Comparison of ENCODE assay signal across 1 cellular context in genomic region chr20:34706912-34707784, GRCh38.
TF ChIP-seq lines count a peak whose summit lies in the region.

No MANE protein-coding gene starts in this region.

TF ChIP-seq in HepG2, 621 proteins besides CTCF, POLR2A, EP300 and RAD21 (continued from another document and continues in another):
- TF ChIP-seq POGK (CRISPR knock-in tag; conservative IDR thresholded peaks at IDR 0.05) (no peak), PLRG1 (conservative IDR thresholded peaks at IDR 0.05) (no peak), ZSCAN21 (CRISPR knock-in tag; IDR thresholded peaks at IDR 0.05; ENCODE audit: borderline replicate concordance) (peak; percentile 57; the same call in 1 of the 2 replicates), HOXA9 (CRISPR knock-in tag; IDR thresholded peaks at IDR 0.05; ENCODE audit: borderline replicate concordance) (no peak), DPF2 (CRISPR knock-in tag; IDR thresholded peaks at IDR 0.05; ENCODE audit: borderline replicate concordance, low read depth) (peak; percentile 62; the same call in 1 of the 2 replicates), NRL (CRISPR knock-in tag; IDR thresholded peaks at IDR 0.05; ENCODE audit: borderline replicate concordance) (peak; percentile 85; the same call in 1 of the 2 replicates), MAF1 (CRISPR knock-in tag; IDR thresholded peaks at IDR 0.05; ENCODE audit: borderline replicate concordance) (no peak), TBP (CRISPR knock-in tag; IDR thresholded peaks at IDR 0.05) (no peak), ZNF761 (CRISPR knock-in tag; conservative IDR thresholded peaks at IDR 0.05) (0 out of 2 replicates have a peak, but pooled peaks have one; percentile 25), ARHGAP35 (CRISPR knock-in tag; IDR thresholded peaks at IDR 0.05; ENCODE audit: borderline replicate concordance) (0 out of 2 replicates have a peak, but pooled peaks have one; percentile 67), NR2C2 (CRISPR knock-in tag; IDR thresholded peaks at IDR 0.05; ENCODE audit: borderline replicate concordance) (peak; percentile 78), ZNF619 (CRISPR knock-in tag; IDR thresholded peaks at IDR 0.05) (no peak), ADNP (CRISPR knock-in tag; IDR thresholded peaks at IDR 0.05) (no peak), HNRNPH1 (optimal IDR thresholded peaks at IDR 0.05; ENCODE audit: low read depth, low read length) (peak; percentile 28), SOX6 (IDR thresholded peaks at IDR 0.05) (no peak), SOX6 (CRISPR knock-in tag; IDR thresholded peaks at IDR 0.05) (peak; percentile 81), POLR2G (IDR thresholded peaks at IDR 0.05; ENCODE audit: low read depth, low read length) (no peak), NFIC (IDR thresholded peaks at IDR 0.05; ENCODE audit: low read length) (peak; percentile 73), ZSCAN9 (CRISPR knock-in tag; IDR thresholded peaks at IDR 0.05; ENCODE audit: borderline replicate concordance) (peak; percentile 82), RBFOX2 (IDR thresholded peaks at IDR 0.05; ENCODE audit: low read depth, low read length) (peak; percentile 57), ZNF274 (CRISPR knock-in tag; IDR thresholded peaks at IDR 0.05) (0 out of 2 replicates have a peak, but pooled peaks have one; percentile 33), NFE2 (CRISPR knock-in tag; IDR thresholded peaks at IDR 0.05) (no peak), ZNF33B (CRISPR knock-in tag; IDR thresholded peaks at IDR 0.05) (no peak; the same call in none of the 2 replicates), ZNF737 (CRISPR knock-in tag; IDR thresholded peaks at IDR 0.05; ENCODE audit: borderline replicate concordance) (no peak), ZNF121 (CRISPR knock-in tag; IDR thresholded peaks at IDR 0.05) (no peak), HMGA1 (CRISPR knock-in tag; conservative IDR thresholded peaks at IDR 0.05) (no peak), AGO1 (IDR thresholded peaks at IDR 0.05; ENCODE audit: low read depth, low read length, poor library complexity, severe bottlenecking) (no peak), ZNF235 (CRISPR knock-in tag; IDR thresholded peaks at IDR 0.05; ENCODE audit: borderline replicate concordance) (0 out of 2 replicates have a peak, but pooled peaks have one; percentile 47), SRSF9 (IDR thresholded peaks at IDR 0.05; ENCODE audit: borderline replicate concordance, insufficient read depth, low read depth, low read length, poor library complexity, severe bottlenecking) (no peak), ZNF446 (CRISPR knock-in tag; IDR thresholded peaks at IDR 0.05) (peak; percentile 87; the same call in 1 of the 2 replicates), ZSCAN22 (CRISPR knock-in tag; IDR thresholded peaks at IDR 0.05) (peak; percentile 88), XRCC5 (optimal IDR thresholded peaks at IDR 0.05; ENCODE audit: low read length) (no peak), DZIP1 (CRISPR knock-in tag; IDR thresholded peaks at IDR 0.05) (0 out of 2 replicates have a peak, but pooled peaks have one; percentile 72), CREB1 (IDR thresholded peaks at IDR 0.05) (no peak), CREB1 (CRISPR knock-in tag; IDR thresholded peaks at IDR 0.05) (peak; percentile 68; the same call in 1 of the 2 replicates), SP140L (CRISPR knock-in tag; IDR thresholded peaks at IDR 0.05; ENCODE audit: borderline replicate concordance) (no peak), EEA1 (CRISPR knock-in tag; IDR thresholded peaks at IDR 0.05; ENCODE audit: borderline replicate concordance) (no peak), STAT5B (CRISPR knock-in tag; IDR thresholded peaks at IDR 0.05) (no peak), FOXA1 (IDR thresholded peaks at IDR 0.05) (no peak), FOXA1 (CRISPR knock-in tag; IDR thresholded peaks at IDR 0.05) (peak; percentile 74), POGZ (CRISPR knock-in tag; IDR thresholded peaks at IDR 0.05) (peak; percentile 38; the same call in 1 of the 2 replicates), PRDM4 (CRISPR knock-in tag; IDR thresholded peaks at IDR 0.05; ENCODE audit: borderline replicate concordance) (no peak), ZNF768 (CRISPR knock-in tag; IDR thresholded peaks at IDR 0.05) (no peak), SAFB2 (CRISPR knock-in tag; IDR thresholded peaks at IDR 0.05; ENCODE audit: borderline replicate concordance, low read depth) (peak; percentile 21; the same call in 1 of the 2 replicates), CERS6 (CRISPR knock-in tag; IDR thresholded peaks at IDR 0.05) (0 out of 2 replicates have a peak, but pooled peaks have one; percentile 19)
- TF ChIP-seq, protein P1, sequence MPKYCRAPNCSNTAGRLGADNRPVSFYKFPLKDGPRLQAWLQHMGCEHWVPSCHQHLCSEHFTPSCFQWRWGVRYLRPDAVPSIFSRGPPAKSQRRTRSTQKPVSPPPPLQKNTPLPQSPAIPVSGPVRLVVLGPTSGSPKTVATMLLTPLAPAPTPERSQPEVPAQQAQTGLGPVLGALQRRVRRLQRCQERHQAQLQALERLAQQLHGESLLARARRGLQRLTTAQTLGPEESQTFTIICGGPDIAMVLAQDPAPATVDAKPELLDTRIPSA (CRISPR knock-in tag; IDR thresholded peaks at IDR 0.05; ENCODE audit: borderline replicate concordance): no peak
- TF ChIP-seq, protein P2, sequence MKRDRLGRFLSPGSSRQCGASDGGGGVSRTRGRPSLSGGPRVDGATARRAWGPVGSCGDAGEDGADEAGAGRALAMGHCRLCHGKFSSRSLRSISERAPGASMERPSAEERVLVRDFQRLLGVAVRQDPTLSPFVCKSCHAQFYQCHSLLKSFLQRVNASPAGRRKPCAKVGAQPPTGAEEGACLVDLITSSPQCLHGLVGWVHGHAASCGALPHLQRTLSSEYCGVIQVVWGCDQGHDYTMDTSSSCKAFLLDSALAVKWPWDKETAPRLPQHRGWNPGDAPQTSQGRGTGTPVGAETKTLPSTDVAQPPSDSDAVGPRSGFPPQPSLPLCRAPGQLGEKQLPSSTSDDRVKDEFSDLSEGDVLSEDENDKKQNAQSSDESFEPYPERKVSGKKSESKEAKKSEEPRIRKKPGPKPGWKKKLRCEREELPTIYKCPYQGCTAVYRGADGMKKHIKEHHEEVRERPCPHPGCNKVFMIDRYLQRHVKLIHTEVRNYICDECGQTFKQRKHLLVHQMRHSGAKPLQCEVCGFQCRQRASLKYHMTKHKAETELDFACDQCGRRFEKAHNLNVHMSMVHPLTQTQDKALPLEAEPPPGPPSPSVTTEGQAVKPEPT (CRISPR knock-in tag; IDR thresholded peaks at IDR 0.05; ENCODE audit: low read depth): no peak
- TF ChIP-seq, protein P3, sequence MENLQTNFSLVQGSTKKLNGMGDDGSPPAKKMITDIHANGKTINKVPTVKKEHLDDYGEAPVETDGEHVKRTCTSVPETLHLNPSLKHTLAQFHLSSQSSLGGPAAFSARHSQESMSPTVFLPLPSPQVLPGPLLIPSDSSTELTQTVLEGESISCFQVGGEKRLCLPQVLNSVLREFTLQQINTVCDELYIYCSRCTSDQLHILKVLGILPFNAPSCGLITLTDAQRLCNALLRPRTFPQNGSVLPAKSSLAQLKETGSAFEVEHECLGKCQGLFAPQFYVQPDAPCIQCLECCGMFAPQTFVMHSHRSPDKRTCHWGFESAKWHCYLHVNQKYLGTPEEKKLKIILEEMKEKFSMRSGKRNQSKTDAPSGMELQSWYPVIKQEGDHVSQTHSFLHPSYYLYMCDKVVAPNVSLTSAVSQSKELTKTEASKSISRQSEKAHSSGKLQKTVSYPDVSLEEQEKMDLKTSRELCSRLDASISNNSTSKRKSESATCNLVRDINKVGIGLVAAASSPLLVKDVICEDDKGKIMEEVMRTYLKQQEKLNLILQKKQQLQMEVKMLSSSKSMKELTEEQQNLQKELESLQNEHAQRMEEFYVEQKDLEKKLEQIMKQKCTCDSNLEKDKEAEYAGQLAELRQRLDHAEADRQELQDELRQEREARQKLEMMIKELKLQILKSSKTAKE (CRISPR knock-in tag; IDR thresholded peaks at IDR 0.05; ENCODE audit: borderline replicate concordance): no peak
- TF ChIP-seq, protein P4, sequence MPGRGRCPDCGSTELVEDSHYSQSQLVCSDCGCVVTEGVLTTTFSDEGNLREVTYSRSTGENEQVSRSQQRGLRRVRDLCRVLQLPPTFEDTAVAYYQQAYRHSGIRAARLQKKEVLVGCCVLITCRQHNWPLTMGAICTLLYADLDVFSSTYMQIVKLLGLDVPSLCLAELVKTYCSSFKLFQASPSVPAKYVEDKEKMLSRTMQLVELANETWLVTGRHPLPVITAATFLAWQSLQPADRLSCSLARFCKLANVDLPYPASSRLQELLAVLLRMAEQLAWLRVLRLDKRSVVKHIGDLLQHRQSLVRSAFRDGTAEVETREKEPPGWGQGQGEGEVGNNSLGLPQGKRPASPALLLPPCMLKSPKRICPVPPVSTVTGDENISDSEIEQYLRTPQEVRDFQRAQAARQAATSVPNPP (CRISPR knock-in tag; IDR thresholded peaks at IDR 0.05): no peak
